Comparison of ENCODE assay signal across 8 cellular contexts in genomic region chr4:189792819-189793618, GRCh38.
DNase-seq lines count a peak whose midpoint lies in the region; ATAC-seq lines count a peak whose summit lies in the region.

No MANE protein-coding gene starts in this region.

- H3K27me3 Mint-ChIP-seq in activated CD8-positive, alpha-beta T cell treated with anti-CD3 and anti-CD28 coated beads, Interleukin-2, amount 10 ng/mL, durations not matched to agents 7 days and 5 days (ENCODE audit: low read depth) = no peaks in the 10 kb centered on the region
- H3K27me3 Mint-ChIP-seq in stimulated activated naive CD8-positive, alpha-beta T cell treated with anti-CD3 and anti-CD28 coated beads, Interleukin-15, amount 100 ng/mL, for 72 hours = peaks cover 20% of the 10 kb centered on the region

- DNase-seq in COR-L47 (lab: John Stamatoyannopoulos, UW) (peak; percentile 36), NCI-H748 (lab: John Stamatoyannopoulos, UW; ENCODE audit: unreplicated experiment) (peak; percentile 71), epidermal melanocyte (ENCODE audit: insufficient read length, low spot score) (peak; percentile 70), mucosa of gallbladder (ENCODE audit: low spot score) (peak; percentile 69)
- peak; percentile 69 for DNase-seq in activated CD8-positive, alpha-beta T cell treated with anti-CD3 and anti-CD28 coated beads, Interleukin-2, amount 10 ng/mL, durations not matched to agents 7 days and 5 days
- DNase-seq in stimulated activated naive CD8-positive, alpha-beta T cell treated with anti-CD3 and anti-CD28 coated beads, Interleukin-15, amount 100 ng/mL, for 72 hours = peak; percentile 58 to 62

- peak; percentile 97 for ATAC-seq in GM19395 (IDR thresholded peaks at IDR 0.05; ENCODE audit: unreplicated experiment)
- ATAC-seq in HG03439 (IDR thresholded peaks at IDR 0.05; ENCODE audit: unreplicated experiment) = peak; percentile 91
- ATAC-seq in activated CD8-positive, alpha-beta T cell treated with anti-CD3 and anti-CD28 coated beads, Interleukin-2, amount 10 ng/mL, durations not matched to agents 7 days and 5 days = peak; percentile 76
- ATAC-seq in stimulated activated naive CD8-positive, alpha-beta T cell treated with anti-CD3 and anti-CD28 coated beads, Interleukin-15, amount 100 ng/mL, for 72 hours = peak; percentile 74

- no peaks in the 10 kb centered on the region for H3K36me3 Mint-ChIP-seq in activated CD8-positive, alpha-beta T cell treated with anti-CD3 and anti-CD28 coated beads, Interleukin-2, amount 10 ng/mL, durations not matched to agents 7 days and 5 days (ENCODE audit: low read depth)

- H3K4me3 Mint-ChIP-seq in activated CD8-positive, alpha-beta T cell treated with anti-CD3 and anti-CD28 coated beads, Interleukin-2, amount 10 ng/mL, durations not matched to agents 7 days and 5 days = no peak overlapping the region
- H3K4me3 Mint-ChIP-seq in stimulated activated naive CD8-positive, alpha-beta T cell treated with anti-CD3 and anti-CD28 coated beads, Interleukin-15, amount 100 ng/mL, for 72 hours = no peak overlapping the region

- no peaks in the 10 kb centered on the region for H3K4me1 Mint-ChIP-seq in activated CD8-positive, alpha-beta T cell treated with anti-CD3 and anti-CD28 coated beads, Interleukin-2, amount 10 ng/mL, durations not matched to agents 7 days and 5 days (ENCODE audit: low read depth)
- H3K4me1 Mint-ChIP-seq in stimulated activated naive CD8-positive, alpha-beta T cell treated with anti-CD3 and anti-CD28 coated beads, Interleukin-15, amount 100 ng/mL, for 72 hours = no peaks in the 10 kb centered on the region

- H3K27ac Mint-ChIP-seq in activated CD8-positive, alpha-beta T cell treated with anti-CD3 and anti-CD28 coated beads, Interleukin-2, amount 10 ng/mL, durations not matched to agents 7 days and 5 days = no peak overlapping the region
- no peak overlapping the region for H3K27ac Mint-ChIP-seq in stimulated activated naive CD8-positive, alpha-beta T cell treated with anti-CD3 and anti-CD28 coated beads, Interleukin-15, amount 100 ng/mL, for 72 hours

- CTCF ChIA-PET in activated CD8-positive, alpha-beta T cell treated with anti-CD3 and anti-CD28 coated beads, Interleukin-2, amount 10 ng/mL, durations not matched to agents 7 days and 5 days (lab: Charles Lee) = interaction anchor here (0.6 to 1.9 kb wide), 10 partner anchors 9 to 432 kb away, joined by 3 to 7 read pairs (median 3); no protein-coding TSS in a partner anchor

- H3K9me3 Mint-ChIP-seq in activated CD8-positive, alpha-beta T cell treated with anti-CD3 and anti-CD28 coated beads, Interleukin-2, amount 10 ng/mL, durations not matched to agents 7 days and 5 days (ENCODE audit: insufficient read depth) = no peaks in the 10 kb centered on the region
- no peaks in the 10 kb centered on the region for H3K9me3 Mint-ChIP-seq in stimulated activated naive CD8-positive, alpha-beta T cell treated with anti-CD3 and anti-CD28 coated beads, Interleukin-15, amount 100 ng/mL, for 72 hours

- POLR2A ChIA-PET in activated CD8-positive, alpha-beta T cell treated with anti-CD3 and anti-CD28 coated beads, Interleukin-2, amount 10 ng/mL, durations not matched to agents 7 days and 5 days (lab: Charles Lee) = no interaction called here

Comparison
In these comparisons a context has a peak if more than half of its experiments do, and no peak if none do; other contexts are left out.
1. Peak in every context shown above with its lines: DNase-seq and ATAC-seq.